ENCODE assay signal across 9 cellular contexts in genomic region chr12:120367252-120367923, GRCh38. TPM values are rescaled to one million over a fixed set of nuclear protein-coding genes. Genes with fewer than 3 reads are reported as not detected.
DNase-seq lines count a peak whose midpoint lies in the region; ATAC-seq, FAIRE-seq and TF ChIP-seq lines count a peak whose summit lies in the region.
"Had no signal": no experiment of that assay in that cellular context is flagged by ENCODE, and none has a peak within 500 bp of the region (broad histone marks: within the 10 kb centered on the region; RNA-seq: fewer than 3 reads in every experiment).

No MANE protein-coding gene starts in this region.

- H3K9me3 Mint-ChIP-seq in CD14-positive monocyte, result peaks cover 0 to 16% (median 9%) of the 10 kb centered on the region in 7 donors
- no peaks in the 10 kb centered on the region for H3K9me3 Mint-ChIP-seq in HFFc6
- H3K9me3 Mint-ChIP-seq in astrocyte (ENCODE audit: unreplicated experiment), result no peaks in the 10 kb centered on the region

- H3K9ac ChIP-seq in astrocyte (ENCODE audit: low read length), result peak overlapping the region; percentile 52

- no peaks in the 10 kb centered on the region for H3K36me3 ChIP-seq in astrocyte (ENCODE audit: insufficient read depth, low read length)

- intact Hi-C loops in CD14-positive monocyte (cut with micrococcal nuclease), result no loop called here

- H3K4me1 Mint-ChIP-seq in CD14-positive monocyte (peaks cover 7% of the 10 kb centered on the region), HFFc6 (ENCODE audit: low read depth) (no peaks in the 10 kb centered on the region), astrocyte (ENCODE audit: low read depth, unreplicated experiment) (peaks cover 16% of the 10 kb centered on the region)

- peak overlapping the region in 1 of 2 donors; percentile 63 for H3K4me3 Mint-ChIP-seq in CD14-positive monocyte
- H3K4me3 Mint-ChIP-seq in HFFc6, result no peak overlapping the region; the same call in 1 of the 2 replicates
- H3K4me3 Mint-ChIP-seq in astrocyte (ENCODE audit: unreplicated experiment), result peak overlapping the region; percentile 86

- peaks cover 74 to 89% (median 79%) of the 10 kb centered on the region in 3 donors for H3K27me3 Mint-ChIP-seq in CD14-positive monocyte (ENCODE audit: low read depth in 3 of 3)
- peaks cover 61% of the 10 kb centered on the region for H3K27me3 Mint-ChIP-seq in HFFc6 (ENCODE audit: insufficient read depth)
- H3K27me3 Mint-ChIP-seq in astrocyte (ENCODE audit: low read depth, unreplicated experiment), result peaks cover 31% of the 10 kb centered on the region

- H4K20me1 ChIP-seq in astrocyte (ENCODE audit: insufficient read depth, low read length), result peaks cover 16% of the 10 kb centered on the region

- H3K4me3 ChIP-seq in astrocyte (ENCODE audit: insufficient read depth, low read depth, low read length), result peak overlapping the region; percentile 37

- H3K4me2 ChIP-seq in astrocyte (ENCODE audit: low read length), result peak overlapping the region; percentile 82

- FAIRE-seq in astrocyte (lab: Jason Lieb, UNC), result no peak

- peaks cover 13% of the 10 kb centered on the region for H3K4me1 ChIP-seq in astrocyte (ENCODE audit: insufficient read depth, low read length)

- ATAC-seq in GM18502 (IDR thresholded peaks at IDR 0.05; ENCODE audit: poor library complexity, unreplicated experiment) (no peak), HG03175 (IDR thresholded peaks at IDR 0.05; ENCODE audit: unreplicated experiment) (no peak), GM18498 (IDR thresholded peaks at IDR 0.05; ENCODE audit: unreplicated experiment) (no peak)
- ATAC-seq: left colon had no signal

- no peak overlapping the region for H3K27ac ChIP-seq in astrocyte (ENCODE audit: low read depth, low read length)

- peak overlapping the region; percentile 60 for H2AFZ ChIP-seq in astrocyte (ENCODE audit: low read depth, low read length)

- peaks cover 4 to 7% of the 10 kb centered on the region in 2 donors for H3K36me3 Mint-ChIP-seq in CD14-positive monocyte
- no peaks in the 10 kb centered on the region for H3K36me3 Mint-ChIP-seq in HFFc6 (ENCODE audit: low read depth)
- peaks cover 16% of the 10 kb centered on the region for H3K36me3 Mint-ChIP-seq in astrocyte (ENCODE audit: low read depth, unreplicated experiment)

- peaks cover 6% of the 10 kb centered on the region for H3K79me2 ChIP-seq in astrocyte (ENCODE audit: insufficient read depth, low read length)

- peaks cover 40% of the 10 kb centered on the region for H3K27me3 ChIP-seq in astrocyte (ENCODE audit: insufficient read depth, low read length)

- H3K9me3 ChIP-seq in astrocyte (ENCODE audit: insufficient read depth, low read depth, low read length), result no peaks in the 10 kb centered on the region

- H3K27ac Mint-ChIP-seq in CD14-positive monocyte, result no peak overlapping the region
- H3K27ac Mint-ChIP-seq in HFFc6, result no peak overlapping the region
- H3K27ac Mint-ChIP-seq in astrocyte (ENCODE audit: unreplicated experiment), result peak overlapping the region; percentile 87

- DNase-seq in CD14-positive monocyte (ENCODE audit: low spot score), result no peak
- DNase-seq in HFFc6, result no peak
- DNase-seq in astrocyte (ENCODE audit: low read depth), result no peak
- peak; percentile 82 for DNase-seq in left kidney (ENCODE audit: low read depth, low spot score)
- DNase-seq in stimulated activated naive CD4-positive, alpha-beta T cell (lab: John Stamatoyannopoulos, UW), result no peak

- TF ChIP-seq CTCF in CD14-positive monocyte (IDR thresholded peaks at IDR 0.05) (peak; percentile 26), HFFc6 (IDR thresholded peaks at IDR 0.05) (peak; percentile 55), astrocyte (IDR thresholded peaks at IDR 0.05; ENCODE audit: insufficient read depth, low read depth, low read length) (peak; percentile 33)

RNA-seq across cellular contexts. Expression of gene MSI1, which starts 1.6 kb away (rescaled TPM):
- not detected for polyA plus RNA-seq in CD14-positive monocyte
- not detected for total RNA-seq in HFFc6 (2021; fragmentation: NEBNext Ultra II Directional; extraction: Animal tissue kit (Norgen Biotek cat#: 25700))
- 16.0 and 16.4 TPM in 2 replicates for total RNA-seq in astrocyte

RNA-seq across cellular contexts. Expression of gene PLA2G1B, which starts 39.8 kb away (rescaled TPM):
- polyA plus RNA-seq in CD14-positive monocyte, result not detected
- not detected for total RNA-seq in HFFc6 (2021; fragmentation: NEBNext Ultra II Directional; extraction: Animal tissue kit (Norgen Biotek cat#: 25700))
- not detected in 2 replicates for total RNA-seq in astrocyte
- total RNA-seq: left colon had no signal

Comparison
In these comparisons a context has a peak if more than half of its experiments do, and no peak if none do; other contexts are left out.
1. RNA of gene MSI1, which starts 1.6 kb away (total RNA-seq): 16.0 to 16.4 TPM in astrocyte; not detected in HFFc6; every median in the first group is over 10 times any median in the second.
2. Peak in every context shown above with its lines, with median percentiles within 50 percentile points of each other: CTCF ChIP-seq.